Comparison of ENCODE assay signal across 11 cellular contexts in the genomic region with DNA sequence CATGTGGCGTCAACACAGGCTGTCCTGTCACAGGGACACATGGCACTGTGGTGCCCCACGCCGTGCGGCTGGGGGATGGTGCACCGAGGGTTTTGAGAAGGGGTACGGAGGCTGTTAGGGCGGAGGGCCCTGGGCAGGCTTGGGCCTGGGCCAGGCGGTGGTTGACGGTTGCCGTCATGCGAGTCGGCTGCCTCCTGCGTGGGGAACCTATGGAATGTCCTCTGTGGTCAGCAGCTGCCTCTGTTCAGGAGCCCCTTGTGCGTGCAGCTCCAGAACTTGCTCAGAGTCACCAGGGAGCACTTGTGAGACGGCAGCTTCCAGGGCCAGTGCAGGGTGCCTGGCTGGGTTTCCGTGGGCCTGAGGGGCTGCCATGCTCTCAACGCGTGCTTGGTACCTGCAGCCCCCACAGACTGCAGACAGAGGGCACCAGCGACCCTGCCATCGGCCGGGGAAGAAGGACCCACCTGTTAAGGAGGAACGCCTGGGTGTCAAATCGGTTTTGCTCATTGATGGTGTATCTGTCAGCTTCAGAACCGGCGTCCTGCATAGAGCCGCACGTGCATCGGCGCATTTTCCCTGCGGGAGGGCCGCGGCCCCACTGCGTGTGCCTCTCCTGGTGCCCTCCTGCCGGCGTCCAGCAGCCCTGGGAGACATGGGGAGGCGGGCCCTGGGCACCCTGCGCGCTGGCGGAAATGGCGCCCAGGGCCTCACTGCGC. TPM values are rescaled to one million over a fixed set of nuclear protein-coding genes. Genes with fewer than 3 reads are reported as not detected.
DNase-seq lines count a peak whose midpoint lies in the region; ATAC-seq and TF ChIP-seq lines count a peak whose summit lies in the region.
"Had no signal": no experiment of that assay in that cellular context is flagged by ENCODE, and none has a peak within 500 bp of the region (broad histone marks: within the 10 kb centered on the region; RNA-seq: fewer than 3 reads in every experiment).

No MANE protein-coding gene starts in this region.

- peaks cover 5 to 10% of the 10 kb centered on the region in 2 experiments; a peak in 2 of 4 replicates for H3K36me3 ChIP-seq in HCT116 (ENCODE audit: control insufficient read depth in 1 of 2, insufficient read depth in 2 of 2, low read length in 2 of 2)
- H3K36me3 ChIP-seq in right lobe of liver = peaks cover 0 to 21% (median 3%) of the 10 kb centered on the region in 4 donors

- H3K79me2 ChIP-seq in HCT116 (ENCODE audit: insufficient read depth, low read length) = no peaks in the 10 kb centered on the region

- POLR2A ChIA-PET in HCT116 (lab: Charles Lee) = no interaction called here

- no peak overlapping the region for H3K9ac ChIP-seq in HCT116 (ENCODE audit: low read length)

- H3K27me3 ChIP-seq in HCT116 (ENCODE audit: insufficient read depth, low read length) (no peaks in the 10 kb centered on the region), right lobe of liver (no peaks in the 10 kb centered on the region)
- H3K27me3 ChIP-seq: Peyer's patch had no signal

- intact Hi-C loops in HCT116 (cut with micrococcal nuclease) (no loop called here), right lobe of liver (cut with DNase I) (loop anchor here in 1 of 2 donors (10.0 kb wide), 1 partner anchor 140 kb away; the partner anchor contains the start of gene RTP5)

- CTCF ChIA-PET in HCT116 (lab: Charles Lee) = interaction anchor here (1.0 kb wide), 1 partner anchor 22 kb away, joined by 3 read pairs; no protein-coding TSS in a partner anchor

- H3K27ac ChIP-seq in HCT116 (ENCODE audit: low read depth, low read length) = no peak overlapping the region
- H3K27ac ChIP-seq in right lobe of liver = no peak overlapping the region
- H3K27ac ChIP-seq: Peyer's patch had no signal

- TF ChIP-seq POLR2A in HCT116 (IDR thresholded peaks at IDR 0.05; ENCODE audit: borderline replicate concordance, extremely low read depth, insufficient read depth, insufficient read length) = no peak
- no peak for TF ChIP-seq POLR2A in right lobe of liver (IDR thresholded peaks at IDR 0.05)
- TF ChIP-seq POLR2A in erythroblast (IDR thresholded peaks at IDR 0.05; ENCODE audit: low read length) = no peak

- no peak overlapping the region for H3K4me2 ChIP-seq in HCT116 (ENCODE audit: low read length)

- TF ChIP-seq RAD21 in HCT116 (IDR thresholded peaks at IDR 0.05; ENCODE audit: low read depth) = peak; percentile 55

- H3K4me3 ChIP-seq in HCT116 (replicated peaks in 1 of 2; ENCODE audit: low read depth in 1 of 2, low read length in 2 of 2) (no peak overlapping the region), right lobe of liver (no peak overlapping the region)
- H3K4me3 ChIP-seq: Peyer's patch had no signal

- WGBS in right lobe of liver (ENCODE audit: insufficient coverage, low coverage, low lambda C conversion rate, missing lambda C conversion rate) = no CpG with 5 or more reads among the region's 41 CpGs

- BruUV-seq in HCT116 (replicated peaks; lab: Mats Ljungman, UMichigan) = no TSS peak

- H3K9me3 ChIP-seq in HCT116 (ENCODE audit: control insufficient read depth in 1 of 2, insufficient read depth in 1 of 2, low read depth in 1 of 2, low read length in 2 of 2) (no peaks in the 10 kb centered on the region), right lobe of liver (peaks cover 0 to 3% (median 0%) of the 10 kb centered on the region in 4 donors)
- H3K9me3 ChIP-seq: Peyer's patch had no signal

- TF ChIP-seq CTCF in HCT116 (IDR thresholded peaks at IDR 0.05 in 2 of 3, conservative IDR thresholded peaks at IDR 0.05 in 1 of 3; ENCODE audit: borderline replicate concordance in 1 of 3, insufficient read depth in 1 of 3, low read depth in 2 of 3, low read length in 2 of 3) (peak in 2 of 3 experiments; percentile 42 to 55; a peak in 4 of 6 replicates), right lobe of liver (IDR thresholded peaks at IDR 0.05) (peak in 3 of 4 donors; percentile 10 to 26 (median 24))

- H3K4me1 ChIP-seq in HCT116 (ENCODE audit: control insufficient read depth in 1 of 2, insufficient read depth in 2 of 2, low read length in 2 of 2) (no peaks in the 10 kb centered on the region), right lobe of liver (no peaks in the 10 kb centered on the region)
- H3K4me1 ChIP-seq: Peyer's patch had no signal

- H2AFZ ChIP-seq in HCT116 (ENCODE audit: low read depth, low read length, poor library complexity, severe bottlenecking) = no peak overlapping the region

- H4K20me1 ChIP-seq in HCT116 (ENCODE audit: insufficient read depth) = no peaks in the 10 kb centered on the region

- RAD21 ChIA-PET in HCT116 (lab: Charles Lee; ENCODE audit: low non-redundant PET in 1 of 2, low total read pairs in 2 of 2, uncharacterized antibody in 2 of 2, unreplicated experiment in 2 of 2) = no interaction called here

- peak; percentile 57 for ATAC-seq in HCT116
- peak in 1 of 4 donors; percentile 4 for ATAC-seq in right lobe of liver
- ATAC-seq in GM21423 (IDR thresholded peaks at IDR 0.05; ENCODE audit: unreplicated experiment) = no peak

- no peaks in the 10 kb centered on the region for H3K9me2 ChIP-seq in HCT116 (ENCODE audit: insufficient read depth)

- DNase-seq in activated CD4-positive, alpha-beta T cell treated with anti-CD3 and anti-CD28 coated beads for 4 hours = peak; percentile 22 to 25
- no peak for DNase-seq in activated CD4-positive, alpha-beta T cell treated with anti-CD3 and anti-CD28 coated beads, Interleukin-2, amount 50 U/mL, for 48 hours
- DNase-seq in HCT116 (ENCODE audit: low read depth, low spot score) (no peak), right lobe of liver (no peak), AG08395 (ENCODE audit: low spot score) (no peak), erythroblast (lab: John Stamatoyannopoulos, UW) (no peak)
- peak; percentile 18 for DNase-seq in activated CD4-positive, alpha-beta T cell treated with anti-CD3 and anti-CD28 coated beads, Interleukin-2, amount 50 U/mL, for 1 hour
- DNase-seq: ACHN, NCI-H1694 treated with DMSO at 0.1 percent for 48 hours, Peyer's patch had no signal

TF ChIP-seq in HCT116, 20 proteins besides CTCF, POLR2A, EP300 and RAD21:
- no peak for TF ChIP-seq REST (IDR thresholded peaks at IDR 0.05; ENCODE audit: low read depth)
- TF ChIP-seq EZH2phosphoT487 (IDR thresholded peaks at IDR 0.05; ENCODE audit: borderline replicate concordance) = no peak
- no peak for TF ChIP-seq SRF (IDR thresholded peaks at IDR 0.05; ENCODE audit: low read depth)
- no peak for TF ChIP-seq CBX3 (IDR thresholded peaks at IDR 0.05; ENCODE audit: low read depth)
- no peak for TF ChIP-seq CEBPB (IDR thresholded peaks at IDR 0.05; ENCODE audit: low read depth)
- TF ChIP-seq FOSL1 (IDR thresholded peaks at IDR 0.05; ENCODE audit: low read depth) = no peak
- TF ChIP-seq YY1 (IDR thresholded peaks at IDR 0.05; ENCODE audit: extremely low read depth, insufficient replicate concordance, low read depth, low read length) = no peak
- no peak for TF ChIP-seq ATF3 (IDR thresholded peaks at IDR 0.05)

RNA-seq across cellular contexts. Expression of gene D2HGDH, which starts 10.0 kb away (rescaled TPM):
- total RNA-seq in HCT116 (2021; ENCODE audit: unreplicated experiment) = 46.3 TPM
- 25.8 and 32.0 TPM in 2 replicates for polyA plus RNA-seq in HCT116 (2012)
- 10 to 100 TPM; 18.9 to 38.6 (median 25.9) TPM for total RNA-seq in right lobe of liver

RNA-seq across cellular contexts. Expression of gene ING5, which starts 22.6 kb away (rescaled TPM):
- total RNA-seq in HCT116 (2021; ENCODE audit: unreplicated experiment) (45.9 TPM), right lobe of liver (10 to 100 TPM in 5 of 6 experiments, 1 to 10 TPM in 1; 8.2 to 20.3 (median 13.0) TPM)
- polyA plus RNA-seq in HCT116 (2012) = 27.7 and 31.6 TPM in 2 replicates

RNA-seq across cellular contexts. Expression of gene DTYMK, which starts 37.8 kb away (rescaled TPM):
- total RNA-seq in HCT116 (2021; ENCODE audit: unreplicated experiment) (83.3 TPM), right lobe of liver (10 to 100 TPM in 5 of 6 experiments, 1 to 10 TPM in 1; 9.9 to 21.5 (median 10.4) TPM)
- polyA plus RNA-seq in HCT116 (2012) = 41.2 and 59.1 TPM in 2 replicates

RNA-seq across cellular contexts. Expression of gene GAL3ST2, which starts 52.2 kb away (rescaled TPM):
- total RNA-seq in HCT116 (2021; ENCODE audit: unreplicated experiment) = 0.44 TPM
- polyA plus RNA-seq in HCT116 (2012) = 0.10 and 0.25 TPM in 2 replicates
- total RNA-seq in right lobe of liver = under 1 TPM in 3 of 6 experiments, not detected in 3; 0.53 to 0.83 (median 0.70) TPM

Comparison
In these comparisons a context has a peak if more than half of its experiments do, and no peak if none do; other contexts are left out.
1. DNase-seq: peak in activated CD4-positive, alpha-beta T cell treated with anti-CD3 and anti-CD28 coated beads for 4 hours (2 of 2) and activated CD4-positive, alpha-beta T cell treated with anti-CD3 and anti-CD28 coated beads, Interleukin-2, amount 50 U/mL, for 1 hour (single experiment); none in activated CD4-positive, alpha-beta T cell treated with anti-CD3 and anti-CD28 coated beads, Interleukin-2, amount 50 U/mL, for 48 hours (0 of 2), HCT116 (single experiment), right lobe of liver (0 of 3), AG08395 (single experiment) and erythroblast (0 of 2).